ENCODE assay signal across 12 cellular contexts in genomic region chr17:3796822-3797170, GRCh38. TPM values are rescaled to one million over a fixed set of nuclear protein-coding genes. Genes with fewer than 3 reads are reported as not detected.
A peak's percentile ranks its signal among the peaks of the same experiment; 100 is the strongest.
DNase-seq lines count a peak whose midpoint lies in the region; ATAC-seq, FAIRE-seq and TF ChIP-seq lines count a peak whose summit lies in the region.
"Had no signal": no experiment of that assay in that cellular context is flagged by ENCODE, and none has a peak within 500 bp of the region (broad histone marks: within the 10 kb centered on the region; RNA-seq: fewer than 3 reads in every experiment).

No MANE protein-coding gene starts in this region.

- no peak for TF ChIP-seq CTCF in natural killer cell (IDR thresholded peaks at IDR 0.05)
- TF ChIP-seq CTCF in HFFc6 (IDR thresholded peaks at IDR 0.05): no peak

- no peak for TF ChIP-seq POLR2A in GM12891 (IDR thresholded peaks at IDR 0.05; ENCODE audit: low read depth, low read length)

- no peak for FAIRE-seq in GM12891 (lab: Jason Lieb, UNC)
- FAIRE-seq: endothelial cell of umbilical vein had no signal

- H3K4me3 Mint-ChIP-seq in natural killer cell (peak overlapping the region; percentile 77), HFFc6 (no peak overlapping the region)
- H3K4me3 Mint-ChIP-seq: activated naive CD4-positive, alpha-beta T cell treated with anti-CD3 and anti-CD28 coated beads for 36 hours had no signal

- peak; percentile 63 for DNase-seq in NK-92 treated with Interleukin-12 subunit alpha and Interleukin-12 subunit beta, amount 100 ng/mL, for 24 hours (lab: John Stamatoyannopoulos, UW)
- DNase-seq in NK-92 (lab: John Stamatoyannopoulos, UW; ENCODE audit: unreplicated experiment): no peak
- no peak for DNase-seq in natural killer cell
- DNase-seq in AG08396 (ENCODE audit: low spot score): no peak
- DNase-seq in HFFc6: no peak
- no peak for DNase-seq in GM12891 (ENCODE audit: insufficient read length, low spot score)
- DNase-seq: NCI-H187 treated with DMSO at 0.1 percent for 48 hours, Right ventricle myocardium superior had no signal

- ATAC-seq in GM21423 (IDR thresholded peaks at IDR 0.05; ENCODE audit: unreplicated experiment): peak; percentile 35
- ATAC-seq in HG03469 (IDR thresholded peaks at IDR 0.05; ENCODE audit: unreplicated experiment): peak; percentile 19
- peak; percentile 39 to 57 (median 45) for ATAC-seq in natural killer cell

- H3K27ac Mint-ChIP-seq in natural killer cell (peak overlapping the region; percentile 84 to 89), HFFc6 (no peak overlapping the region)
- H3K27ac Mint-ChIP-seq: activated naive CD4-positive, alpha-beta T cell treated with anti-CD3 and anti-CD28 coated beads for 36 hours had no signal

- peaks cover 0 to 12% of the 10 kb centered on the region in 2 donors for H3K27me3 Mint-ChIP-seq in natural killer cell (ENCODE audit: low read depth in 2 of 2)
- H3K27me3 Mint-ChIP-seq in HFFc6 (ENCODE audit: insufficient read depth): peaks cover 2% of the 10 kb centered on the region; the same call in 1 of the 2 replicates

- no peaks in the 10 kb centered on the region for H3K9me3 Mint-ChIP-seq in natural killer cell
- H3K9me3 Mint-ChIP-seq in HFFc6: no peaks in the 10 kb centered on the region
- H3K9me3 Mint-ChIP-seq: activated naive CD4-positive, alpha-beta T cell treated with anti-CD3 and anti-CD28 coated beads for 36 hours had no signal

- no peaks in the 10 kb centered on the region for H3K36me3 Mint-ChIP-seq in natural killer cell
- H3K36me3 Mint-ChIP-seq in HFFc6 (ENCODE audit: low read depth): no peaks in the 10 kb centered on the region

- H3K4me1 Mint-ChIP-seq in natural killer cell (peaks cover 45 to 50% of the 10 kb centered on the region in 2 donors), HFFc6 (ENCODE audit: low read depth) (peaks cover 54% of the 10 kb centered on the region)

- intact Hi-C loops in natural killer cell (cut with micrococcal nuclease): loop anchor here (1.0 to 5.0 kb wide), 3 partner anchors 31 to 102 kb away; partner anchors contain the start of gene NCBP3

TF ChIP-seq in GM12891, 5 proteins besides CTCF, POLR2A, EP300 and RAD21:
- TF ChIP-seq TAF1 (IDR thresholded peaks at IDR 0.05; ENCODE audit: low read depth, low read length) (no peak), POLR2AphosphoS5 (IDR thresholded peaks at IDR 0.05; ENCODE audit: low read depth, low read length) (no peak), SPI1 (IDR thresholded peaks at IDR 0.05; ENCODE audit: low read depth, low read length) (no peak), POU2F2 (IDR thresholded peaks at IDR 0.05; ENCODE audit: low read depth, low read length) (no peak), PAX5 (IDR thresholded peaks at IDR 0.05; ENCODE audit: insufficient read depth, low read length, severe bottlenecking) (no peak)

RNA-seq across cellular contexts. Expression of gene ITGAE, which starts 4.2 kb away (rescaled TPM):
- total RNA-seq in natural killer cell: 10 to 100 TPM; 12.8 to 13.8 (median 13.8) TPM
- total RNA-seq in HFFc6 (2021; fragmentation: NEBNext Ultra II Directional; extraction: Animal tissue kit (Norgen Biotek cat#: 25700)): 10 to 100 TPM; 28.2 to 35.0 (median 30.8) TPM
- polyA plus RNA-seq in GM12891 (2012; ENCODE audit: low read depth, missing spikeins): 15.8 TPM

RNA-seq across cellular contexts. Expression of gene NCBP3, which starts 49.2 kb away (rescaled TPM):
- 10 to 100 TPM; 55.9 to 60.7 (median 58.1) TPM for total RNA-seq in natural killer cell
- 10 to 100 TPM; 22.4 to 28.6 (median 25.3) TPM for total RNA-seq in HFFc6 (2021; fragmentation: NEBNext Ultra II Directional; extraction: Animal tissue kit (Norgen Biotek cat#: 25700))
- polyA plus RNA-seq in GM12891 (2012; ENCODE audit: low read depth, missing spikeins): 14.4 TPM
